Comparison of ENCODE assay signal across 9 cellular contexts in genomic region chr16:82653550-82654511, GRCh38. TPM values are rescaled to one million over a fixed set of nuclear protein-coding genes. Genes with fewer than 3 reads are reported as not detected.
DNase-seq lines count a peak whose midpoint lies in the region; ATAC-seq and TF ChIP-seq lines count a peak whose summit lies in the region.
"Had no signal": no experiment of that assay in that cellular context is flagged by ENCODE, and none has a peak within 500 bp of the region (broad histone marks: within the 10 kb centered on the region; RNA-seq: fewer than 3 reads in every experiment).

No MANE protein-coding gene starts in this region.

- ATAC-seq in GM21737 (IDR thresholded peaks at IDR 0.05; ENCODE audit: unreplicated experiment), result peak; percentile 73
- peak; percentile 63 to 86 (median 74) for ATAC-seq in heart right ventricle

- no peak for TF ChIP-seq CTCF in heart right ventricle (IDR thresholded peaks at IDR 0.05)

- peak overlapping the region; percentile 21 for H3K4me3 ChIP-seq in Jurkat, Clone E6-1 (ENCODE audit: low read length)
- no peak overlapping the region for H3K4me3 ChIP-seq in heart right ventricle
- H3K4me3 ChIP-seq: uterus had no signal

- H3K4me1 ChIP-seq in heart right ventricle, result peaks cover 11 to 62% (median 42%) of the 10 kb centered on the region in 9 donors

- no peaks in the 10 kb centered on the region for H3K9me3 ChIP-seq in heart right ventricle
- H3K9me3 ChIP-seq: uterus had no signal

- peak overlapping the region in 8 of 10 donors; percentile 21 to 79 (median 46) for H3K27ac ChIP-seq in heart right ventricle
- H3K27ac ChIP-seq: uterus had no signal

- no peaks in the 10 kb centered on the region for H3K36me3 ChIP-seq in heart right ventricle
- H3K36me3 ChIP-seq: uterus had no signal

- intact Hi-C loops in heart right ventricle (cut with DNase I), result loop anchor here in 1 of 10 donors (5.0 kb wide), 1 partner anchor 43 kb away; no protein-coding TSS in a partner anchor

- 48 to 49% methylated on average over 11 of the region's 11 CpGs for WGBS in heart right ventricle, 2 donors

- no peaks in the 10 kb centered on the region for H3K27me3 ChIP-seq in heart right ventricle
- H3K27me3 ChIP-seq: uterus had no signal

- DNase-seq in ELR (ENCODE audit: low read depth), result peak; percentile 98
- DNase-seq in Jurkat, Clone E6-1 (ENCODE audit: low read depth, low spot score), result peak; percentile 66
- peak; percentile 25 for DNase-seq in activated T-cell treated with anti-CD3 and anti-CD28 coated beads for 48 hours (ENCODE audit: low read depth)
- no peak for DNase-seq in heart right ventricle
- peak; percentile 25 for DNase-seq in stimulated activated CD8-positive, alpha-beta memory T cell treated with anti-CD3 and anti-CD28 coated beads, Interleukin-12 subunit alpha, Interleukin-12 subunit beta, amount 100 ng/mL, for 1 hour (ENCODE audit: low read depth)
- no peak for DNase-seq in DMS153 (lab: John Stamatoyannopoulos, UW)
- DNase-seq in Kasumi-1 (lab: John Stamatoyannopoulos, UW), result no peak

RNA-seq across cellular contexts. Expression of gene CDH13, which starts 27.1 kb away (rescaled TPM):
- polyA plus RNA-seq in Jurkat, Clone E6-1 (2012; ENCODE audit: insufficient read depth, insufficient read length), result not detected
- 100 to 1,000 TPM; 126 to 221 (median 173) TPM for total RNA-seq in heart right ventricle
- 10 to 100 TPM; 15.5 to 40.9 TPM for polyA plus RNA-seq in heart right ventricle

Comparison
In these comparisons a context has a peak if more than half of its experiments do, and no peak if none do; other contexts are left out.
1. DNase-seq: peak in ELR (single experiment), Jurkat, Clone E6-1 (single experiment), activated T-cell treated with anti-CD3 and anti-CD28 coated beads for 48 hours (single experiment) and stimulated activated CD8-positive, alpha-beta memory T cell treated with anti-CD3 and anti-CD28 coated beads, Interleukin-12 subunit alpha, Interleukin-12 subunit beta, amount 100 ng/mL, for 1 hour (single experiment); none in heart right ventricle (0 of 2), DMS153 (single experiment) and Kasumi-1 (0 of 2).